ENCODE assay signal across 8 cellular contexts in the genomic region with DNA sequence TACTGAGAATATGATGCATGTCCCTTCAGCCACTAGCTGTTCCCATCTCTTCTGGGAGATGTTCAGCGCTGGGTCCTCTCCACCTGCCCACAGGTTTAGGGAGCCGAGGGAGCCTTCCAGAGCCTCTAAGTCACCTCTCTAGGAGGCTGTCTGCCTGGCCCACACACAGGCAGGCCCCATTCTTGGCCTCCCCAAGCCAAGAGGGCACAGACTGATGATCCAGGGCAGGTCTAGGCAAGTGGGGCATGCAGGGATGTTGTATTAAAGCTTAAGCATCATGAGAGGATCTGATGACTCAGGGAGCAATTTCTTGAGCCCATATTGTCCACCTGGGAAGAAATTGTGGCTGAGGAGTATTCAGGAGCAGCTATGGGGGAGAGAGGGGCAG. TPM values are rescaled to one million over a fixed set of nuclear protein-coding genes. Genes with fewer than 3 reads are reported as not detected.
A peak's percentile ranks its signal among the peaks of the same experiment; 100 is the strongest.
DNase-seq lines count a peak whose midpoint lies in the region; ATAC-seq and TF ChIP-seq lines count a peak whose summit lies in the region.

No MANE protein-coding gene starts in this region.

- peaks cover 13% of the 10 kb centered on the region; the same call in 1 of the 2 replicates for H3F3A ChIP-seq in GM23338 (replicated peaks; ENCODE audit: low read depth)

- H3K36me3 Mint-ChIP-seq in CD4-positive, alpha-beta memory T cell: peaks cover 0 to 9% of the 10 kb centered on the region in 2 donors
- H3K36me3 Mint-ChIP-seq in GM23338 (ENCODE audit: low read depth): no peaks in the 10 kb centered on the region
- peaks cover 5 to 20% of the 10 kb centered on the region in 2 donors for H3K36me3 Mint-ChIP-seq in activated naive CD4-positive, alpha-beta T cell treated with anti-CD3 and anti-CD28 coated beads, Interleukin-2, amount 50 U/mL, for 72 hours
- H3K36me3 Mint-ChIP-seq in natural killer cell treated with Interleukin-12 subunit alpha and Interleukin-12 subunit beta and Interleukin-15 and Interleukin-18, amount 100 ng/mL, for 72 hours: no peaks in the 10 kb centered on the region

- peak overlapping the region; percentile 91 to 99 (median 95) for H3K27ac Mint-ChIP-seq in CD4-positive, alpha-beta memory T cell
- H3K27ac Mint-ChIP-seq in GM23338: no peak overlapping the region
- peak overlapping the region; percentile 73 to 75 for H3K27ac Mint-ChIP-seq in activated naive CD4-positive, alpha-beta T cell treated with anti-CD3 and anti-CD28 coated beads, Interleukin-2, amount 50 U/mL, for 72 hours
- H3K27ac Mint-ChIP-seq in natural killer cell treated with Interleukin-12 subunit alpha and Interleukin-12 subunit beta and Interleukin-15 and Interleukin-18, amount 100 ng/mL, for 72 hours: peak overlapping the region; percentile 83 to 87

- CTCF ChIA-PET in CD4-positive, alpha-beta memory T cell (lab: Charles Lee; ENCODE audit: partially characterized antibody): interaction anchor here (0.7 to 11.1 kb wide), 66 partner anchors 8 to 453 kb away, joined by 3 to 271 read pairs (median 6); a partner anchor contains a TSS

- no peak for TF ChIP-seq CTCF in GM23338 (conservative IDR thresholded peaks at IDR 0.05; ENCODE audit: low read depth in 2 of 2)

- H3K27ac ChIP-seq in CD4-positive, alpha-beta memory T cell (ENCODE audit: low read depth, low read length): peak overlapping the region; percentile 62
- peak overlapping the region; percentile 72; the same call in 1 of the 2 replicates for H3K27ac ChIP-seq in GM23338 (ENCODE audit: low read depth)

- no peak for DNase-seq in CD4-positive, alpha-beta memory T cell
- no peak for DNase-seq in GM23338 (ENCODE audit: low spot score)
- DNase-seq in activated naive CD4-positive, alpha-beta T cell treated with anti-CD3 and anti-CD28 coated beads, Interleukin-2, amount 50 U/mL, for 72 hours (ENCODE audit: low spot score in 2 of 2): peak in 1 of 2 donors; percentile 31
- DNase-seq in natural killer cell treated with Interleukin-12 subunit alpha and Interleukin-12 subunit beta and Interleukin-15 and Interleukin-18, amount 100 ng/mL, for 72 hours (ENCODE audit: low spot score): no peak
- no peak for DNase-seq in NCI-H345 (lab: John Stamatoyannopoulos, UW)
- DNase-seq in NCI-H2107 (lab: John Stamatoyannopoulos, UW): no peak

- H3K4me1 Mint-ChIP-seq in CD4-positive, alpha-beta memory T cell: peaks cover 26 to 52% (median 38%) of the 10 kb centered on the region in 4 donors
- H3K4me1 Mint-ChIP-seq in GM23338: peaks cover 20% of the 10 kb centered on the region
- peaks cover 30 to 36% of the 10 kb centered on the region in 2 donors for H3K4me1 Mint-ChIP-seq in natural killer cell treated with Interleukin-12 subunit alpha and Interleukin-12 subunit beta and Interleukin-15 and Interleukin-18, amount 100 ng/mL, for 72 hours (ENCODE audit: low read depth in 2 of 2)

- peaks cover 42% of the 10 kb centered on the region for H3K4me1 ChIP-seq in CD4-positive, alpha-beta memory T cell (ENCODE audit: insufficient read depth, low read length)
- H3K4me1 ChIP-seq in GM23338 (ENCODE audit: insufficient read depth): peaks cover 13% of the 10 kb centered on the region; the same call in 1 of the 2 replicates

- no peaks in the 10 kb centered on the region for H3K27me3 Mint-ChIP-seq in CD4-positive, alpha-beta memory T cell
- H3K27me3 Mint-ChIP-seq in GM23338 (ENCODE audit: insufficient read depth, low read depth, poor library complexity): peaks cover 18% of the 10 kb centered on the region
- H3K27me3 Mint-ChIP-seq in natural killer cell treated with Interleukin-12 subunit alpha and Interleukin-12 subunit beta and Interleukin-15 and Interleukin-18, amount 100 ng/mL, for 72 hours: no peaks in the 10 kb centered on the region

- H2AFZ ChIP-seq in GM23338: no peak overlapping the region

- H3K9me3 Mint-ChIP-seq in CD4-positive, alpha-beta memory T cell: peaks cover 0 to 4% (median 0%) of the 10 kb centered on the region in 8 donors
- H3K9me3 Mint-ChIP-seq in GM23338: no peaks in the 10 kb centered on the region; the same call in 2 of the 3 replicates
- no peaks in the 10 kb centered on the region for H3K9me3 Mint-ChIP-seq in activated naive CD4-positive, alpha-beta T cell treated with anti-CD3 and anti-CD28 coated beads, Interleukin-2, amount 50 U/mL, for 72 hours
- no peaks in the 10 kb centered on the region for H3K9me3 Mint-ChIP-seq in natural killer cell treated with Interleukin-12 subunit alpha and Interleukin-12 subunit beta and Interleukin-15 and Interleukin-18, amount 100 ng/mL, for 72 hours

- H3K4me3 ChIP-seq in CD4-positive, alpha-beta memory T cell (ENCODE audit: low read length in 2 of 2): no peak overlapping the region
- no peak overlapping the region for H3K4me3 ChIP-seq in GM23338

- H3K36me3 ChIP-seq in CD4-positive, alpha-beta memory T cell (ENCODE audit: insufficient read depth, low read length): no peaks in the 10 kb centered on the region
- no peaks in the 10 kb centered on the region for H3K36me3 ChIP-seq in GM23338 (ENCODE audit: insufficient read depth)

- peak overlapping the region; percentile 39 to 99 (median 95) for H3K4me3 Mint-ChIP-seq in CD4-positive, alpha-beta memory T cell
- no peak overlapping the region; the same call in 2 of the 3 replicates for H3K4me3 Mint-ChIP-seq in GM23338
- H3K4me3 Mint-ChIP-seq in natural killer cell treated with Interleukin-12 subunit alpha and Interleukin-12 subunit beta and Interleukin-15 and Interleukin-18, amount 100 ng/mL, for 72 hours: peak overlapping the region; percentile 99

- no peaks in the 10 kb centered on the region for H3K9me3 ChIP-seq in CD4-positive, alpha-beta memory T cell (ENCODE audit: control insufficient read depth in 1 of 2, low read length in 2 of 2)

- POLR2A ChIA-PET in CD4-positive, alpha-beta memory T cell (lab: Charles Lee; ENCODE audit: partially characterized antibody): interaction anchor here (0.5 to 5.6 kb wide), 45 partner anchors 11 to 466 kb away, joined by 3 to 221 read pairs (median 8); a partner anchor contains a TSS

- peak overlapping the region; percentile 59; the same call in 1 of the 2 replicates for H3K4me2 ChIP-seq in GM23338

- H3K27me3 ChIP-seq in CD4-positive, alpha-beta memory T cell (ENCODE audit: insufficient read depth, low read length): no peaks in the 10 kb centered on the region
- peaks cover 7% of the 10 kb centered on the region; the same call in 1 of the 2 replicates for H3K27me3 ChIP-seq in GM23338 (ENCODE audit: insufficient read depth)

- H3K9me2 ChIP-seq in GM23338 (ENCODE audit: insufficient read depth): no peaks in the 10 kb centered on the region

- ATAC-seq in GM23338: no peak; the same call in 2 of the 3 replicates
- ATAC-seq in activated naive CD4-positive, alpha-beta T cell treated with anti-CD3 and anti-CD28 coated beads, Interleukin-2, amount 50 U/mL, for 72 hours: peak; percentile 6 to 20
- no peak for ATAC-seq in natural killer cell treated with Interleukin-12 subunit alpha and Interleukin-12 subunit beta and Interleukin-15 and Interleukin-18, amount 100 ng/mL, for 72 hours
- no peak for ATAC-seq in GM19324 (IDR thresholded peaks at IDR 0.05; ENCODE audit: low FRiP score, unreplicated experiment)
- no peak for ATAC-seq in HG03045 (IDR thresholded peaks at IDR 0.05; ENCODE audit: unreplicated experiment)

- H3K79me2 ChIP-seq in GM23338 (replicated peaks; ENCODE audit: insufficient read depth): no peaks in the 10 kb centered on the region

- H4K20me1 ChIP-seq in GM23338 (replicated peaks; ENCODE audit: insufficient read depth): no peaks in the 10 kb centered on the region

- intact Hi-C loops in CD4-positive, alpha-beta memory T cell (cut with micrococcal nuclease): loop anchor here (1.0 to 2.0 kb wide), 7 partner anchors 16 to 430 kb away; a partner anchor contains a TSS

TF ChIP-seq in GM23338, 12 proteins besides CTCF, POLR2A, EP300 and RAD21 (continues in another document):
- TF ChIP-seq ZNF331 (CRISPR knock-in tag; IDR thresholded peaks at IDR 0.05; ENCODE audit: low read depth) (no peak), EZH2 (IDR thresholded peaks at IDR 0.05; ENCODE audit: low read depth, unreplicated experiment) (no peak)

RNA-seq across cellular contexts. Expression of a gene that starts 19.9 kb away (rescaled TPM):
- 1,000 to 10,000 TPM; 1,218 to 1,245 TPM for total RNA-seq in CD4-positive, alpha-beta memory T cell
- polyA plus RNA-seq in CD4-positive, alpha-beta memory T cell: 1,000 to 10,000 TPM; 5,559 to 6,561 TPM
- 834 and 976 TPM in 2 replicates for total RNA-seq in GM23338 (2014; rRNA removed; shearing (Covaris generic))
- 2,942 and 3,166 TPM in 2 replicates for polyA plus RNA-seq in GM23338 (2016; fragmentation: Nextera tagmentation; extraction: Ambion mirVana)
- total RNA-seq in activated naive CD4-positive, alpha-beta T cell treated with anti-CD3 and anti-CD28 coated beads, Interleukin-2, amount 50 U/mL, for 72 hours: 1,000 to 10,000 TPM; 1,249 to 2,802 TPM
- 1,000 to 10,000 TPM; 1,502 to 3,073 TPM for total RNA-seq in natural killer cell treated with Interleukin-12 subunit alpha and Interleukin-12 subunit beta and Interleukin-15 and Interleukin-18, amount 100 ng/mL, for 72 hours

RNA-seq across cellular contexts. Expression of a gene that starts 44.4 kb away (rescaled TPM):
- 10 to 100 TPM; 83.3 to 90.7 TPM for total RNA-seq in CD4-positive, alpha-beta memory T cell
- polyA plus RNA-seq in CD4-positive, alpha-beta memory T cell: 10 to 100 TPM; 67.1 to 81.2 TPM
- 12.1 and 15.7 TPM in 2 replicates for total RNA-seq in GM23338 (2014; rRNA removed; shearing (Covaris generic))
- polyA plus RNA-seq in GM23338 (2016; fragmentation: Nextera tagmentation; extraction: Ambion mirVana): 5.5 and 6.0 TPM in 2 replicates
- 10 to 100 TPM; 53.6 to 59.9 TPM for total RNA-seq in activated naive CD4-positive, alpha-beta T cell treated with anti-CD3 and anti-CD28 coated beads, Interleukin-2, amount 50 U/mL, for 72 hours
- 10 to 100 TPM in 1 of 2 donors, 1 to 10 TPM in 1; 6.6 to 18.3 TPM for total RNA-seq in natural killer cell treated with Interleukin-12 subunit alpha and Interleukin-12 subunit beta and Interleukin-15 and Interleukin-18, amount 100 ng/mL, for 72 hours

RNA-seq across cellular contexts. Expression of a gene that starts 45.6 kb away (rescaled TPM):
- 10 to 100 TPM; 59.8 to 62.7 TPM for total RNA-seq in CD4-positive, alpha-beta memory T cell
- polyA plus RNA-seq in CD4-positive, alpha-beta memory T cell: 10 to 100 TPM; 25.8 to 34.6 TPM
- 120 and 129 TPM in 2 replicates for total RNA-seq in GM23338 (2014; rRNA removed; shearing (Covaris generic))
- polyA plus RNA-seq in GM23338 (2016; fragmentation: Nextera tagmentation; extraction: Ambion mirVana): 29.3 and 39.4 TPM in 2 replicates
- total RNA-seq in activated naive CD4-positive, alpha-beta T cell treated with anti-CD3 and anti-CD28 coated beads, Interleukin-2, amount 50 U/mL, for 72 hours: 100 to 1,000 TPM; 108 to 124 TPM
- 100 to 1,000 TPM in 1 of 2 donors, 10 to 100 TPM in 1; 96.1 to 117 TPM for total RNA-seq in natural killer cell treated with Interleukin-12 subunit alpha and Interleukin-12 subunit beta and Interleukin-15 and Interleukin-18, amount 100 ng/mL, for 72 hours

Comparison
In these comparisons a context has a peak if more than half of its experiments do, and no peak if none do; other contexts are left out.
1. ATAC-seq: peak in activated naive CD4-positive, alpha-beta T cell treated with anti-CD3 and anti-CD28 coated beads, Interleukin-2, amount 50 U/mL, for 72 hours (2 of 2); none in GM23338 (single experiment), natural killer cell treated with Interleukin-12 subunit alpha and Interleukin-12 subunit beta and Interleukin-15 and Interleukin-18, amount 100 ng/mL, for 72 hours (0 of 2), GM19324 (single experiment) and HG03045 (single experiment).